In genomic region chr19:12899891-12900518, GRCh38 we compare ENCODE assay signal across 1 cellular context.
TF ChIP-seq lines count a peak whose summit lies in the region.

No MANE protein-coding gene starts in this region.

TF ChIP-seq in GM12878, 131 proteins besides CTCF, POLR2A, EP300 and RAD21 (continues in another document):
- TF ChIP-seq CEBPZ (IDR thresholded peaks at IDR 0.05; ENCODE audit: low read depth, low read length) (no peak), SP1 (IDR thresholded peaks at IDR 0.05; ENCODE audit: low read depth, low read length) (peak; percentile 29), POLR2AphosphoS5 (IDR thresholded peaks at IDR 0.05; ENCODE audit: low read length) (peak; percentile 36; the same call in 1 of the 2 replicates), EZH2 (IDR thresholded peaks at IDR 0.05; ENCODE audit: borderline replicate concordance, control insufficient read depth, low read depth, low read length) (no peak), MEF2A (IDR thresholded peaks at IDR 0.05; ENCODE audit: insufficient read depth, low read depth, low read length) (no peak), ZNF622 (IDR thresholded peaks at IDR 0.05) (no peak), EED (IDR thresholded peaks at IDR 0.05; ENCODE audit: low read depth) (peak; percentile 43), POLR2AphosphoS2 (IDR thresholded peaks at IDR 0.05; ENCODE audit: low read depth, low read length) (no peak), CHD1 (IDR thresholded peaks at IDR 0.05; ENCODE audit: low read depth, low read length) (no peak), WRNIP1 (IDR thresholded peaks at IDR 0.05; ENCODE audit: borderline replicate concordance, low read depth, low read length) (no peak), MTA3 (IDR thresholded peaks at IDR 0.05; ENCODE audit: borderline replicate concordance, low read length) (peak; percentile 67; the same call in 1 of the 2 replicates), NKRF (conservative IDR thresholded peaks at IDR 0.05) (no peak; the same call in 1 of the 2 replicates), CBFB (IDR thresholded peaks at IDR 0.05; ENCODE audit: low read depth) (peak; percentile 52; the same call in 1 of the 2 replicates), HCFC1 (IDR thresholded peaks at IDR 0.05; ENCODE audit: low read length) (no peak), CEBPB (IDR thresholded peaks at IDR 0.05; ENCODE audit: borderline replicate concordance in 1 of 2, low read depth in 2 of 2, low read length in 2 of 2) (no peak), POU2F2 (IDR thresholded peaks at IDR 0.05; ENCODE audit: borderline replicate concordance, low read depth, low read length) (0 out of 3 replicates have a peak, but pooled peaks have one; percentile 9), ZBTB4 (CRISPR knock-in tag; IDR thresholded peaks at IDR 0.05) (no peak), ETV6 (conservative IDR thresholded peaks at IDR 0.05 in 1 of 2, IDR thresholded peaks at IDR 0.05 in 1 of 2; ENCODE audit: borderline replicate concordance in 1 of 2, low read depth in 1 of 2) (0 out of 4 replicates have a peak, but pooled peaks of 1 of the 2 experiments have one; percentile 35), EGR1 (IDR thresholded peaks at IDR 0.05; ENCODE audit: borderline replicate concordance in 1 of 2, low read depth in 2 of 2, low read length in 2 of 2) (no peak), CREB1 (IDR thresholded peaks at IDR 0.05; ENCODE audit: low read depth) (peak; percentile 38; the same call in 1 of the 2 replicates), ELK1 (IDR thresholded peaks at IDR 0.05; ENCODE audit: low read depth, low read length) (no peak), ATF3 (IDR thresholded peaks at IDR 0.05; ENCODE audit: borderline replicate concordance, extremely low read depth, low read depth, low read length) (no peak), RB1 (IDR thresholded peaks at IDR 0.05; ENCODE audit: borderline replicate concordance) (no peak), DPF2 (IDR thresholded peaks at IDR 0.05) (peak; percentile 91), PML (IDR thresholded peaks at IDR 0.05; ENCODE audit: low read length) (no peak), IRF4 (IDR thresholded peaks at IDR 0.05; ENCODE audit: low read depth, low read length) (peak; percentile 66; the same call in 1 of the 2 replicates), TAF1 (IDR thresholded peaks at IDR 0.05; ENCODE audit: borderline replicate concordance, low read depth, low read length) (no peak), RCOR1 (conservative IDR thresholded peaks at IDR 0.05; ENCODE audit: low read depth, low read length) (no peak), SREBF1 (IDR thresholded peaks at IDR 0.05; ENCODE audit: low read length) (no peak), RELA (IDR thresholded peaks at IDR 0.05; ENCODE audit: borderline replicate concordance, partially characterized antibody) (peak; percentile 64), ZBTB11 (CRISPR knock-in tag; IDR thresholded peaks at IDR 0.05) (no peak), NR2C1 (IDR thresholded peaks at IDR 0.05) (no peak), MYC (IDR thresholded peaks at IDR 0.05; ENCODE audit: insufficient read depth, insufficient read length, insufficient replicate concordance, low read length, severe bottlenecking) (no peak), RAD51 (IDR thresholded peaks at IDR 0.05) (peak; percentile 34; the same call in 1 of the 2 replicates), PBX3 (IDR thresholded peaks at IDR 0.05; ENCODE audit: insufficient replicate concordance, low read depth, low read length) (peak; percentile 2), MAX (IDR thresholded peaks at IDR 0.05; ENCODE audit: low read depth, low read length) (no peak), SUZ12 (IDR thresholded peaks at IDR 0.05; ENCODE audit: unreplicated experiment) (no peak), ZNF217 (IDR thresholded peaks at IDR 0.05) (no peak), MXI1 (IDR thresholded peaks at IDR 0.05; ENCODE audit: low read depth, low read length) (0 out of 2 replicates have a peak, but pooled peaks have one; percentile 29)
- TF ChIP-seq, protein P1, sequence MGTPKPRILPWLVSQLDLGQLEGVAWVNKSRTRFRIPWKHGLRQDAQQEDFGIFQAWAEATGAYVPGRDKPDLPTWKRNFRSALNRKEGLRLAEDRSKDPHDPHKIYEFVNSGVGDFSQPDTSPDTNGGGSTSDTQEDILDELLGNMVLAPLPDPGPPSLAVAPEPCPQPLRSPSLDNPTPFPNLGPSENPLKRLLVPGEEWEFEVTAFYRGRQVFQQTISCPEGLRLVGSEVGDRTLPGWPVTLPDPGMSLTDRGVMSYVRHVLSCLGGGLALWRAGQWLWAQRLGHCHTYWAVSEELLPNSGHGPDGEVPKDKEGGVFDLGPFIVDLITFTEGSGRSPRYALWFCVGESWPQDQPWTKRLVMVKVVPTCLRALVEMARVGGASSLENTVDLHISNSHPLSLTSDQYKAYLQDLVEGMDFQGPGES (IDR thresholded peaks at IDR 0.05) = no peak
- TF ChIP-seq, protein P2, sequence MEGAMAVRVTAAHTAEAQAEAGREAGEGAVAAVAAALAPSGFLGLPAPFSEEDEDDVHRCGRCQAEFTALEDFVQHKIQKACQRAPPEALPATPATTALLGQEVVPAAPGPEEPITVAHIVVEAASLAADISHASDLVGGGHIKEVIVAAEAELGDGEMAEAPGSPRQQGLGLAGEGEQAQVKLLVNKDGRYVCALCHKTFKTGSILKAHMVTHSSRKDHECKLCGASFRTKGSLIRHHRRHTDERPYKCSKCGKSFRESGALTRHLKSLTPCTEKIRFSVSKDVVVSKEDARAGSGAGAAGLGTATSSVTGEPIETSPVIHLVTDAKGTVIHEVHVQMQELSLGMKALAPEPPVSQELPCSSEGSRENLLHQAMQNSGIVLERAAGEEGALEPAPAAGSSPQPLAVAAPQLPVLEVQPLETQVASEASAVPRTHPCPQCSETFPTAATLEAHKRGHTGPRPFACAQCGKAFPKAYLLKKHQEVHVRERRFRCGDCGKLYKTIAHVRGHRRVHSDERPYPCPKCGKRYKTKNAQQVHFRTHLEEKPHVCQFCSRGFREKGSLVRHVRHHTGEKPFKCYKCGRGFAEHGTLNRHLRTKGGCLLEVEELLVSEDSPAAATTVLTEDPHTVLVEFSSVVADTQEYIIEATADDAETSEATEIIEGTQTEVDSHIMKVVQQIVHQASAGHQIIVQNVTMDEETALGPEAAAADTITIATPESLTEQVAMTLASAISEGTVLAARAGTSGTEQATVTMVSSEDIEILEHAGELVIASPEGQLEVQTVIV (IDR thresholded peaks at IDR 0.05; ENCODE audit: borderline replicate concordance, partially characterized antibody) = no peak
